Comparison of ENCODE assay signal across 1 cellular context in the genomic region with DNA sequence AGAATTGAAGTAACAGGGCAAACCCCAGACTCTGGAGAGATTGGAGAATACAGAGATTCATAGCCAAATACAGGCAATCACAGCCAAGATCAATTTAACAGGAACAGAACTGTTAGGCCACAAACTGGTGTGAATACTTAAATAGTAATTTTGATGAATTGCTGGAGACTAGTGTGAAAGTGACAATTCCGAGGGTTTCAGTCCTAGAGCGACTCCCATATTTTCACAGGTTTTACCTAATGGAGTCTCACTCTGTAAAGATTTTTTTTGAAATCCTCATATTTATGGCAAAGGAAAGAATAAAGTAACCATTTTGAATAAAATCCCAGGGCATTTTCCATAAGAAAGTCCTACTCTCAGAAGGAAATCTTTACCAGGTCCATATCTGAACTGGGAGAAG.
TF ChIP-seq lines count a peak whose summit lies in the region.

No MANE protein-coding gene starts in this region.

TF ChIP-seq in endothelial cell of umbilical vein, 7 proteins besides CTCF, POLR2A, EP300 and RAD21:
- TF ChIP-seq EZH2 (IDR thresholded peaks at IDR 0.05; ENCODE audit: borderline replicate concordance, low read depth, low read length, severe bottlenecking) (no peak), POLR2AphosphoS5 (IDR thresholded peaks at IDR 0.05; ENCODE audit: insufficient read depth, low read depth, low read length) (no peak), GATA2 (IDR thresholded peaks at IDR 0.05; ENCODE audit: insufficient read depth, insufficient read length, low read depth, low read length) (no peak), JUN (IDR thresholded peaks at IDR 0.05; ENCODE audit: borderline replicate concordance, insufficient read depth, insufficient read length, low read depth) (no peak)
TF ChIP-seq in endothelial cell of umbilical vein: peak in this region for 0.
